ENCODE assay signal across 2 cellular contexts in the genomic region with DNA sequence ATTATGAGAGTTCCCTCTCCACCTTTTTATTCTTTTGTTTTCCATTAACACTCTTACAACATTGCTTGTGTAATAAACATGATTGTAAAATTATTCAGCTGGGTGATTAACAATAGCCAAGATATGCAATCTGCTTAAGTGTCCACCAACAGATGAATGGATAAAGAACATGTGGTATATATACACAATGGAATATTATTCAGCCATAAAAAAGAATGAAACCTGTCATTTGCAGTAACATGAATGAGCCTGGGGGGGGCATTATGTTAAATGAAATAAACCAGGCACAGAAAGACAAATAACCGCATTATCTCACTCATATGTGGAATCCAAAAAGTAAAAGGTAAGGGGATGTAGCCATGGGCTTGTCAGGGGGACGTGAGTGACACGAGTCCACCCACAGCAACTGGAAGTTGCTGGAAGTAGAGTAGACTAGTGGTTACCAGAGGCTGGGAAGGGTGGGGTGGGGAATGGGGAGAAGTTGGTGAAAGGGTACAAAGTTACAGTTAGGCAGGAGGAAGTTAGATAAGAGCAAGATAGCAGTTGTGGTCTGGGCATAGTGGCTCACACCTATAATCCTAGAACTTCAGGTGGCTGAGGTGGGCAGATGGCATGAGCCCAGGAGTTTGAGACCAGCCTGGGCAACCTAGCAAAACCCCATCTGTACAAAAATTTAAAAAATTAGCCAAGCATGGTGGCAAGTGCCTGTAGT.
TF ChIP-seq lines count a peak whose summit lies in the region.

No MANE protein-coding gene starts in this region.

TF ChIP-seq in SK-N-SH treated with all-trans-retinoic acid at 6 μM for 48 hours, 23 proteins besides CTCF, POLR2A, EP300 and RAD21:
- TF ChIP-seq ZNF8 (CRISPR knock-in tag; IDR thresholded peaks at IDR 0.05) (peak; percentile 74; the same call in 1 of the 2 replicates), BACH2 (CRISPR knock-in tag; IDR thresholded peaks at IDR 0.05; ENCODE audit: borderline replicate concordance) (no peak)

TF ChIP-seq in SK-N-SH, 30 proteins besides CTCF, POLR2A, EP300 and RAD21:
- TF ChIP-seq MXI1 (IDR thresholded peaks at IDR 0.05; ENCODE audit: low read depth, low read length), result no peak
- TF ChIP-seq MEF2A (IDR thresholded peaks at IDR 0.05; ENCODE audit: borderline replicate concordance, low read depth), result no peak
- no peak for TF ChIP-seq TCF12 (IDR thresholded peaks at IDR 0.05)
- no peak for TF ChIP-seq YY1 (IDR thresholded peaks at IDR 0.05; ENCODE audit: low read depth)
- no peak for TF ChIP-seq CHD2 (IDR thresholded peaks at IDR 0.05; ENCODE audit: low read length, partially characterized antibody)
